ENCODE assay signal across 18 cellular contexts in the genomic region with DNA sequence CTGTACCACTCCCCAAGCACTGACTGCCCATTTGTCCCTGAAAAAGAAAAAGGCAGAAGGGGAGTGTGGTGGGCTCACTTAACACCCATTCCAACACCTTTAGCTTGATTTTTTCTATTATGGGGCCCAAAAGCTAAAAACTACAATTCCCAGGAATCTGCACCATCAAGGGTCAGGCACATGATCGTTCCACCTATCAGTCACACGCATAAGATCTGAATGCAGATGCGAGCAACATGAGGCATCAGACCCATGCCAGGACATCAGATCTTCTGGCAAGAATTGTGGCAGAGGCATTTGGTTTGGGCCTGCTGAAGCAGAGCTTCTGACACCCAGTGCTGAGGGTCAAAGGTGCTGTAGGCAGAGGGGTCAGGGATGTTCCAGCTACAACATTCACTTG.
DNase-seq lines count a peak whose midpoint lies in the region; ATAC-seq, FAIRE-seq and TF ChIP-seq lines count a peak whose summit lies in the region.
"Had no signal": no experiment of that assay in that cellular context is flagged by ENCODE, and none has a peak within 500 bp of the region (broad histone marks: within the 10 kb centered on the region; RNA-seq: fewer than 3 reads in every experiment).

No MANE protein-coding gene starts in this region.

- TF ChIP-seq RAD21 in K562 (CRISPR knock-in tag; conservative IDR thresholded peaks at IDR 0.05 in 1 of 2, IDR thresholded peaks at IDR 0.05 in 1 of 2), result no peak

- no peaks in the 10 kb centered on the region for H3K79me2 ChIP-seq in K562 (ENCODE audit: control insufficient read depth, insufficient read depth, low read length)

- no peak for TF ChIP-seq CTCF in WTC11 (IDR thresholded peaks at IDR 0.05)
- TF ChIP-seq CTCF in K562 (IDR thresholded peaks at IDR 0.05 in 2 of 3, conservative IDR thresholded peaks at IDR 0.05 in 1 of 3; ENCODE audit: insufficient read depth in 2 of 3, low read depth in 1 of 3, low read length in 3 of 3), result no peak

- no peak overlapping the region for H3K9ac ChIP-seq in BLaER1
- no peak overlapping the region for H3K9ac ChIP-seq in K562 (ENCODE audit: insufficient read depth in 1 of 2, low read depth in 2 of 2, low read length in 2 of 2)

- H3K4me1 ChIP-seq in BLaER1 (peaks cover 17% of the 10 kb centered on the region), K562 (replicated peaks in 1 of 2; ENCODE audit: control insufficient read depth in 2 of 2, insufficient read depth in 2 of 2, low read length in 2 of 2) (no peaks in the 10 kb centered on the region; a peak in 1 of 5 replicates)
- H3K4me1 ChIP-seq: A549, Caco-2 had no signal

- no peak for FAIRE-seq in K562 (lab: Jason Lieb, UNC)
- FAIRE-seq: A549, G401.6, GM12891 had no signal

- H3K36me3 Mint-ChIP-seq in WTC11, result no peaks in the 10 kb centered on the region
- H3K36me3 Mint-ChIP-seq: CD8-positive, alpha-beta T cell had no signal

- no peaks in the 10 kb centered on the region for H3K36me3 ChIP-seq in BLaER1
- no peaks in the 10 kb centered on the region for H3K36me3 ChIP-seq in K562 (ENCODE audit: control insufficient read depth, insufficient read depth, low read length)

- in situ Hi-C loops in K562 (cut with MboI), result no loop called here

- no peaks in the 10 kb centered on the region for H4K20me1 ChIP-seq in BLaER1
- H4K20me1 ChIP-seq in K562 (replicated peaks; ENCODE audit: control insufficient read depth, insufficient read depth, low read length), result no peaks in the 10 kb centered on the region

- BruUV-seq in K562 (replicated peaks; lab: Mats Ljungman, UMichigan), result no TSS peak

- H3K9me1 ChIP-seq in K562 (ENCODE audit: control insufficient read depth, insufficient read depth, low read length), result no peaks in the 10 kb centered on the region

- no peaks in the 10 kb centered on the region for H3K27me3 ChIP-seq in BLaER1
- no peaks in the 10 kb centered on the region for H3K27me3 ChIP-seq in K562 (ENCODE audit: control insufficient read depth in 2 of 2, insufficient read depth in 2 of 2, low read length in 2 of 2)

- CTCF ChIA-PET in WTC11 (lab: Charles Lee) (no interaction called here), K562 (lab: Yijun Ruan, JAX; ENCODE audit: low intra/inter-chr PET ratio) (no interaction called here)

- no peaks in the 10 kb centered on the region for H3K4me1 Mint-ChIP-seq in WTC11
- H3K4me1 Mint-ChIP-seq: B cell had no signal

- intact Hi-C loops in K562 (cut with micrococcal nuclease), result no loop called here

- no peak for TF ChIP-seq EP300 in K562 (IDR thresholded peaks at IDR 0.05; ENCODE audit: low read length)

- H3K9me3 ChIP-seq in BLaER1 (no peaks in the 10 kb centered on the region), K562 (replicated peaks; ENCODE audit: control insufficient read depth, insufficient read depth, low read depth, low read length) (no peaks in the 10 kb centered on the region)
- H3K9me3 ChIP-seq: A549, Caco-2 had no signal

- no peak for TF ChIP-seq POLR2A in K562 (conservative IDR thresholded peaks at IDR 0.05)

- H3K4me2 ChIP-seq in BLaER1, result peak overlapping the region; percentile 34
- no peak overlapping the region for H3K4me2 ChIP-seq in K562 (ENCODE audit: insufficient read depth, low read length)
- H3K4me2 ChIP-seq: A549 had no signal

- H3K27ac Mint-ChIP-seq in WTC11, result no peak overlapping the region
- H3K27ac Mint-ChIP-seq: B cell; CD4-positive, alpha-beta T cell; CD8-positive, alpha-beta T cell had no signal

- no peak for ATAC-seq in WTC11
- no peak for ATAC-seq in K562
- no peak for ATAC-seq in GM18909 (IDR thresholded peaks at IDR 0.05; ENCODE audit: poor library complexity, unreplicated experiment)
- ATAC-seq: A549; CD8-positive, alpha-beta T cell had no signal

- H3K4me3 Mint-ChIP-seq in WTC11, result no peak overlapping the region
- H3K4me3 Mint-ChIP-seq: B cell; CD4-positive, alpha-beta T cell; CD8-positive, alpha-beta T cell had no signal

- POLR2A ChIA-PET in WTC11 (lab: Charles Lee), result no interaction called here
- POLR2A ChIA-PET in K562 (lab: Yijun Ruan, JAX), result no interaction called here

- H3K9me3 Mint-ChIP-seq in WTC11, result 0 out of 2 replicates have a peak, but pooled peaks cover 4% of the 10 kb centered on the region
- H3K9me3 Mint-ChIP-seq: CD4-positive, alpha-beta T cell; CD8-positive, alpha-beta T cell had no signal

- WGBS in K562 (ENCODE audit: insufficient coverage, low coverage, missing lambda C conversion rate), result 10% methylated on average over 2 of the region's 3 CpGs

- DNase-seq in WTC11 (ENCODE audit: low spot score) (no peak), K562 (ENCODE audit: extremely low read depth in 1 of 4, low spot score in 3 of 4) (no peak), T-helper 2 cell (no peak)
- DNase-seq: AML-193; Caco-2; Calu3; CD4-positive, alpha-beta T cell; CD8-positive, alpha-beta T cell; DMS79 treated with DMSO at 0.1 percent for 48 hours; GF-D8 had no signal

- no peaks in the 10 kb centered on the region for H3K27me3 Mint-ChIP-seq in WTC11 (ENCODE audit: low read depth)
- H3K27me3 Mint-ChIP-seq: CD4-positive, alpha-beta T cell had no signal

- no peak overlapping the region for H3K27ac ChIP-seq in BLaER1
- H3K27ac ChIP-seq in K562 (ENCODE audit: extremely low read depth, low read depth, low read length), result no peak overlapping the region
- H3K27ac ChIP-seq: 22Rv1, A549, C4-2B had no signal

- no peak overlapping the region for H2AFZ ChIP-seq in K562 (ENCODE audit: low read depth, low read length)

- H3K4me3 ChIP-seq in BLaER1 (no peak overlapping the region), K562 (no peak overlapping the region)
- H3K4me3 ChIP-seq: A549 had no signal

TF ChIP-seq in WTC11, 78 proteins besides CTCF, POLR2A, EP300 and RAD21 (continues in another document):
- TF ChIP-seq, protein P1, sequence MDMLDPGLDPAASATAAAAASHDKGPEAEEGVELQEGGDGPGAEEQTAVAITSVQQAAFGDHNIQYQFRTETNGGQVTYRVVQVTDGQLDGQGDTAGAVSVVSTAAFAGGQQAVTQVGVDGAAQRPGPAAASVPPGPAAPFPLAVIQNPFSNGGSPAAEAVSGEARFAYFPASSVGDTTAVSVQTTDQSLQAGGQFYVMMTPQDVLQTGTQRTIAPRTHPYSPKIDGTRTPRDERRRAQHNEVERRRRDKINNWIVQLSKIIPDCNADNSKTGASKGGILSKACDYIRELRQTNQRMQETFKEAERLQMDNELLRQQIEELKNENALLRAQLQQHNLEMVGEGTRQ (CRISPR knock-in tag; IDR thresholded peaks at IDR 0.05), result peak; percentile 67
- TF ChIP-seq, protein P2, sequence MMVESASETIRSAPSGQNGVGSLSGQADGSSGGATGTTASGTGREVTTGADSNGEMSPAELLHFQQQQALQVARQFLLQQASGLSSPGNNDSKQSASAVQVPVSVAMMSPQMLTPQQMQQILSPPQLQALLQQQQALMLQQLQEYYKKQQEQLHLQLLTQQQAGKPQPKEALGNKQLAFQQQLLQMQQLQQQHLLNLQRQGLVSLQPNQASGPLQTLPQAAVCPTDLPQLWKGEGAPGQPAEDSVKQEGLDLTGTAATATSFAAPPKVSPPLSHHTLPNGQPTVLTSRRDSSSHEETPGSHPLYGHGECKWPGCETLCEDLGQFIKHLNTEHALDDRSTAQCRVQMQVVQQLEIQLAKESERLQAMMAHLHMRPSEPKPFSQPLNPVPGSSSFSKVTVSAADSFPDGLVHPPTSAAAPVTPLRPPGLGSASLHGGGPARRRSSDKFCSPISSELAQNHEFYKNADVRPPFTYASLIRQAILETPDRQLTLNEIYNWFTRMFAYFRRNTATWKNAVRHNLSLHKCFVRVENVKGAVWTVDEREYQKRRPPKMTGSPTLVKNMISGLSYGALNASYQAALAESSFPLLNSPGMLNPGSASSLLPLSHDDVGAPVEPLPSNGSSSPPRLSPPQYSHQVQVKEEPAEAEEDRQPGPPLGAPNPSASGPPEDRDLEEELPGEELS (CRISPR knock-in tag; IDR thresholded peaks at IDR 0.05), result no peak

TF ChIP-seq in K562, 482 proteins besides CTCF, POLR2A, EP300 and RAD21:
- TF ChIP-seq, protein P3, sequence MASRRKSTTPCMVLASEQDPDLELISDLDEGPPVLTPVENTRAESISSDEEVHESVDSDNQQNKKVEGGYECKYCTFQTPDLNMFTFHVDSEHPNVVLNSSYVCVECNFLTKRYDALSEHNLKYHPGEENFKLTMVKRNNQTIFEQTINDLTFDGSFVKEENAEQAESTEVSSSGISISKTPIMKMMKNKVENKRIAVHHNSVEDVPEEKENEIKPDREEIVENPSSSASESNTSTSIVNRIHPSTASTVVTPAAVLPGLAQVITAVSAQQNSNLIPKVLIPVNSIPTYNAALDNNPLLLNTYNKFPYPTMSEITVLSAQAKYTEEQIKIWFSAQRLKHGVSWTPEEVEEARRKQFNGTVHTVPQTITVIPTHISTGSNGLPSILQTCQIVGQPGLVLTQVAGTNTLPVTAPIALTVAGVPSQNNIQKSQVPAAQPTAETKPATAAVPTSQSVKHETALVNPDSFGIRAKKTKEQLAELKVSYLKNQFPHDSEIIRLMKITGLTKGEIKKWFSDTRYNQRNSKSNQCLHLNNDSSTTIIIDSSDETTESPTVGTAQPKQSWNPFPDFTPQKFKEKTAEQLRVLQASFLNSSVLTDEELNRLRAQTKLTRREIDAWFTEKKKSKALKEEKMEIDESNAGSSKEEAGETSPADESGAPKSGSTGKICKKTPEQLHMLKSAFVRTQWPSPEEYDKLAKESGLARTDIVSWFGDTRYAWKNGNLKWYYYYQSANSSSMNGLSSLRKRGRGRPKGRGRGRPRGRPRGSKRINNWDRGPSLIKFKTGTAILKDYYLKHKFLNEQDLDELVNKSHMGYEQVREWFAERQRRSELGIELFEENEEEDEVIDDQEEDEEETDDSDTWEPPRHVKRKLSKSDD (conservative IDR thresholded peaks at IDR 0.05; ENCODE audit: low read length), result no peak
- TF ChIP-seq NR2C1 (IDR thresholded peaks at IDR 0.05), result 0 out of 2 replicates have a peak, but pooled peaks have one; percentile 28
- peak; percentile 60 for TF ChIP-seq NR2C1 (tag; IDR thresholded peaks at IDR 0.05)
- TF ChIP-seq MYNN (IDR thresholded peaks at IDR 0.05), result no peak
- TF ChIP-seq MYNN (CRISPR knock-in tag; IDR thresholded peaks at IDR 0.05), result no peak
